21 cellular contexts compared by ENCODE assay signal in the genomic region with DNA sequence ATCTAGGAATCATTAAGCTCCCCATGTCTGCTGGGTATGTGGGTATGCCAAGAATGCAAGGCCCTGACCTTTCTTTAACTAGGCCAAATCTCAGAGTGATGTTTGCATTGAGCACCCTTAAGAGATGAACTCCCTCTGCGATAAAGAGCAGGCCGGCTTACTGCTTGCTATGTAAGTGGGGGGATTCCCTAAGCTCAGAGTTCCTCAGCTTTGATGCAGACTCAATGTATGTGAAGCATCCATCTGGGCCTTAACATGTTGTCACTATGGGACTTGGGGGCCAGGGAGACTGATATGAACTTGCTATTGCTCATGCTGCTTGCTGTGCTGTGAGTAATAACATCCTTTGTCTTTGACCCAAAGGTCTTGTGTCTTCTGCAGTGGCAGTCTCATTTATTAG.
A peak's percentile ranks its signal among the peaks of the same experiment; 100 is the strongest.
DNase-seq lines count a peak whose midpoint lies in the region; ATAC-seq, FAIRE-seq and TF ChIP-seq lines count a peak whose summit lies in the region.
"Had no signal": no experiment of that assay in that cellular context is flagged by ENCODE, and none has a peak within 500 bp of the region (broad histone marks: within the 10 kb centered on the region; RNA-seq: fewer than 3 reads in every experiment).

No MANE protein-coding gene starts in this region.

- BruUV-seq in PC-3 (replicated peaks; lab: Mats Ljungman, UMichigan) = no TSS peak

- no peak overlapping the region for H3K4me3 Mint-ChIP-seq in stimulated activated naive CD8-positive, alpha-beta T cell treated with anti-CD3 and anti-CD28 coated beads, Interleukin-15, amount 100 ng/mL, for 72 hours
- H3K4me3 Mint-ChIP-seq: CD8-positive, alpha-beta memory T cell; dendritic cell treated with granulocyte-macrophage colony-stimulating factor and Interleukin-4, amounts not matched to agents 40 ng/mL and 50 ng/mL, for 4 days; neural crest cell had no signal

- no peak for TF ChIP-seq POLR2A in prostate gland (IDR thresholded peaks at IDR 0.05)

- H3K4me2 ChIP-seq in PC-3 (ENCODE audit: low read length) = no peak overlapping the region
- no peak overlapping the region for H3K4me2 ChIP-seq in parathyroid adenoma (ENCODE audit: low read length)

- POLR2A ChIA-PET in PC-3 (lab: Charles Lee; ENCODE audit: unreplicated experiment) = no interaction called here

- H3K9me2 ChIP-seq in PC-3 (replicated peaks; ENCODE audit: low read length) = no peaks in the 10 kb centered on the region

- H3K79me2 ChIP-seq in PC-3 (ENCODE audit: low read length) = no peaks in the 10 kb centered on the region
- H3K79me2 ChIP-seq in parathyroid adenoma = no peaks in the 10 kb centered on the region

- no peaks in the 10 kb centered on the region for H4K20me1 ChIP-seq in PC-3 (ENCODE audit: low read length)

- TF ChIP-seq CTCF in PC-3 (conservative IDR thresholded peaks at IDR 0.05; ENCODE audit: low read depth, low read length) (no peak), foreskin fibroblast (IDR thresholded peaks at IDR 0.05; ENCODE audit: low read depth, low read length) (no peak), parathyroid adenoma (IDR thresholded peaks at IDR 0.05) (no peak), prostate gland (IDR thresholded peaks at IDR 0.05) (no peak)

- no peak overlapping the region for H3K27ac Mint-ChIP-seq in stimulated activated naive CD8-positive, alpha-beta T cell treated with anti-CD3 and anti-CD28 coated beads, Interleukin-15, amount 100 ng/mL, for 72 hours
- H3K27ac Mint-ChIP-seq: activated naive CD4-positive, alpha-beta T cell treated with anti-CD3 and anti-CD28 coated beads, Interleukin-2, amount 50 U/mL, for 72 hours; CD8-positive, alpha-beta memory T cell; dendritic cell treated with granulocyte-macrophage colony-stimulating factor and Interleukin-4, amounts not matched to agents 40 ng/mL and 50 ng/mL, for 4 days had no signal

- no peaks in the 10 kb centered on the region for H3K4me1 Mint-ChIP-seq in stimulated activated naive CD8-positive, alpha-beta T cell treated with anti-CD3 and anti-CD28 coated beads, Interleukin-15, amount 100 ng/mL, for 72 hours
- H3K4me1 Mint-ChIP-seq: CD8-positive, alpha-beta memory T cell had no signal

- H3K36me3 ChIP-seq in PC-3 (ENCODE audit: low read depth, low read length) = no peaks in the 10 kb centered on the region
- no peaks in the 10 kb centered on the region for H3K36me3 ChIP-seq in parathyroid adenoma (ENCODE audit: control insufficient read depth, insufficient read depth, low read length)
- no peaks in the 10 kb centered on the region for H3K36me3 ChIP-seq in prostate gland
- H3K36me3 ChIP-seq: SJSA1 had no signal

- H3K4me1 ChIP-seq in PC-3 (ENCODE audit: insufficient read depth, low read length) (peaks cover 4% of the 10 kb centered on the region), parathyroid adenoma (peaks cover 33% of the 10 kb centered on the region), prostate gland (replicated peaks) (no peaks in the 10 kb centered on the region)

- no peaks in the 10 kb centered on the region for H3F3A ChIP-seq in PC-3 (ENCODE audit: low read length, unreplicated experiment)

- 83% methylated on average over 2 of the region's 2 CpGs for WGBS in prostate gland

- H3K27ac ChIP-seq in PC-3 (ENCODE audit: low read length) (no peak overlapping the region), parathyroid adenoma (peak overlapping the region; percentile 29), prostate gland (no peak overlapping the region)
- H3K27ac ChIP-seq: SJSA1, testis had no signal

- ATAC-seq in PC-3 = no peak
- no peak for ATAC-seq in HG02870 (IDR thresholded peaks at IDR 0.05; ENCODE audit: unreplicated experiment)
- ATAC-seq in stimulated activated naive CD8-positive, alpha-beta T cell treated with anti-CD3 and anti-CD28 coated beads, Interleukin-15, amount 100 ng/mL, for 72 hours = no peak
- ATAC-seq: activated naive CD4-positive, alpha-beta T cell treated with anti-CD3 and anti-CD28 coated beads, Interleukin-2, amount 50 U/mL, for 72 hours; left colon had no signal

- peak; percentile 99 for FAIRE-seq in G401.6 (lab: Jason Lieb, UNC)

- H3K9me3 Mint-ChIP-seq in stimulated activated naive CD8-positive, alpha-beta T cell treated with anti-CD3 and anti-CD28 coated beads, Interleukin-15, amount 100 ng/mL, for 72 hours = no peaks in the 10 kb centered on the region
- H3K9me3 Mint-ChIP-seq: activated naive CD4-positive, alpha-beta T cell treated with anti-CD3 and anti-CD28 coated beads, Interleukin-2, amount 50 U/mL, for 72 hours; CD8-positive, alpha-beta memory T cell; dendritic cell treated with granulocyte-macrophage colony-stimulating factor and Interleukin-4, amounts not matched to agents 40 ng/mL and 50 ng/mL, for 4 days had no signal

- CTCF ChIA-PET in PC-3 (lab: Charles Lee) = no interaction called here

- H3K27me3 Mint-ChIP-seq in stimulated activated naive CD8-positive, alpha-beta T cell treated with anti-CD3 and anti-CD28 coated beads, Interleukin-15, amount 100 ng/mL, for 72 hours = peaks cover 18% of the 10 kb centered on the region
- H3K27me3 Mint-ChIP-seq: dendritic cell treated with granulocyte-macrophage colony-stimulating factor and Interleukin-4, amounts not matched to agents 40 ng/mL and 50 ng/mL, for 4 days had no signal

- H3K27me3 ChIP-seq in PC-3 (ENCODE audit: low read length) = no peaks in the 10 kb centered on the region
- no peaks in the 10 kb centered on the region for H3K27me3 ChIP-seq in parathyroid adenoma (ENCODE audit: control insufficient read depth, insufficient read depth, low read length)
- H3K27me3 ChIP-seq in prostate gland (replicated peaks; ENCODE audit: insufficient read depth) = no peaks in the 10 kb centered on the region
- H3K27me3 ChIP-seq: SJSA1, testis had no signal

- H3K9me3 ChIP-seq in PC-3 (ENCODE audit: low read length) (no peaks in the 10 kb centered on the region), parathyroid adenoma (ENCODE audit: control insufficient read depth, low read length) (no peaks in the 10 kb centered on the region), prostate gland (no peaks in the 10 kb centered on the region)
- H3K9me3 ChIP-seq: SJSA1, testis had no signal

- DNase-seq in PC-3 (peak; percentile 15), foreskin fibroblast (peak; percentile 6 to 30), prostate gland (ENCODE audit: low spot score) (no peak), NCI-H2081 (lab: John Stamatoyannopoulos, UW) (no peak)
- DNase-seq in stimulated activated naive CD8-positive, alpha-beta T cell treated with anti-CD3 and anti-CD28 coated beads, Interleukin-15, amount 100 ng/mL, for 72 hours = no peak
- DNase-seq: activated CD4-positive, CD25-positive, alpha-beta regulatory T cell treated with anti-CD3 and anti-CD28 coated beads, Interleukin-2, amount 50 U/mL, for 72 hours; CD8-positive, alpha-beta memory T cell; DMS79; foreskin melanocyte; left colon; NCI-H2171; NCI-H748 treated with DMSO at 0.1 percent for 48 hours; retina; testis had no signal

- H2AFZ ChIP-seq in PC-3 (ENCODE audit: low read length) (no peak overlapping the region), parathyroid adenoma (peak overlapping the region; percentile 64)

- intact Hi-C loops in PC-3 (cut with micrococcal nuclease) (no loop called here), prostate gland (cut with DNase I) (no loop called here)

- H3K9ac ChIP-seq in PC-3 (ENCODE audit: low read length) (no peak overlapping the region), parathyroid adenoma (no peak overlapping the region)

- no peak overlapping the region for H3K4me3 ChIP-seq in PC-3 (ENCODE audit: low read length)
- no peak overlapping the region for H3K4me3 ChIP-seq in foreskin fibroblast (ENCODE audit: low read depth in 1 of 2, low read length in 2 of 2)
- no peak overlapping the region for H3K4me3 ChIP-seq in parathyroid adenoma (ENCODE audit: low read depth, low read length)
- H3K4me3 ChIP-seq in prostate gland = no peak overlapping the region
- H3K4me3 ChIP-seq: SJSA1, testis had no signal

Comparison
In these comparisons a context has a peak if more than half of its experiments do, and no peak if none do; other contexts are left out.
1. DNase-seq: peak in PC-3 (single experiment) and foreskin fibroblast (2 of 2); none in prostate gland (single experiment), NCI-H2081 (0 of 2) and stimulated activated naive CD8-positive, alpha-beta T cell treated with anti-CD3 and anti-CD28 coated beads, Interleukin-15, amount 100 ng/mL, for 72 hours (0 of 2).